ENCODE assay signal across 32 cellular contexts in genomic region chr6:3893914-3894313, GRCh38.
"Had no signal": no experiment of that assay in that cellular context is flagged by ENCODE, and none has a peak within 500 bp of the region (broad histone marks: within the 10 kb centered on the region; RNA-seq: fewer than 3 reads in every experiment).

No MANE protein-coding gene starts in this region.

- H3K4me1 ChIP-seq: spleen, testis, uterus had no signal

- H3K4me3 Mint-ChIP-seq: natural killer cell treated with Interleukin-12 subunit alpha and Interleukin-12 subunit beta and Interleukin-15 and Interleukin-18, amount 100 ng/mL, for 72 hours; nephron progenitor cell; neural crest cell; stimulated activated memory B cell treated with anti-CD40 and anti-IgM and Interleukin-4, amounts not matched to agents 10 μg/mL and 1 μg/mL and 100 μg/mL, for 72 hours; stimulated activated naive CD8-positive, alpha-beta T cell treated with anti-CD3 and anti-CD28 coated beads, Interleukin-15, amount 100 ng/mL, for 72 hours; type B pancreatic cell had no signal

- H3K9me3 Mint-ChIP-seq: naive thymus-derived CD8-positive, alpha-beta T cell; natural killer cell treated with Interleukin-12 subunit alpha and Interleukin-12 subunit beta and Interleukin-15 and Interleukin-18, amount 100 ng/mL, for 72 hours; stimulated activated memory B cell treated with anti-CD40 and anti-IgM and Interleukin-4, amounts not matched to agents 10 μg/mL and 1 μg/mL and 100 μg/mL, for 72 hours; stimulated activated naive CD8-positive, alpha-beta T cell treated with anti-CD3 and anti-CD28 coated beads, Interleukin-15, amount 100 ng/mL, for 72 hours; type B pancreatic cell had no signal

- H3K36me3 ChIP-seq: ovary, spleen, suprapubic skin, tibial artery, transverse colon, upper lobe of right lung, uterus had no signal

- H3K27ac Mint-ChIP-seq: naive thymus-derived CD8-positive, alpha-beta T cell; natural killer cell treated with Interleukin-12 subunit alpha and Interleukin-12 subunit beta and Interleukin-15 and Interleukin-18, amount 100 ng/mL, for 72 hours; nephron progenitor cell; progenitor cell of endocrine pancreas; stimulated activated memory B cell treated with anti-CD40 and anti-IgM and Interleukin-4, amounts not matched to agents 10 μg/mL and 1 μg/mL and 100 μg/mL, for 72 hours; stimulated activated naive CD8-positive, alpha-beta T cell treated with anti-CD3 and anti-CD28 coated beads, Interleukin-15, amount 100 ng/mL, for 72 hours had no signal

- H3K27me3 Mint-ChIP-seq: progenitor cell of endocrine pancreas, type B pancreatic cell had no signal

- H3K36me3 Mint-ChIP-seq: naive thymus-derived CD8-positive, alpha-beta T cell; natural killer cell treated with Interleukin-12 subunit alpha and Interleukin-12 subunit beta and Interleukin-15 and Interleukin-18, amount 100 ng/mL, for 72 hours; stimulated activated memory B cell treated with anti-CD40 and anti-IgM and Interleukin-4, amounts not matched to agents 10 μg/mL and 1 μg/mL and 100 μg/mL, for 72 hours; type B pancreatic cell had no signal

- H3K4me3 ChIP-seq: ovary, psoas muscle, skin epidermis, smooth muscle cell, spleen, suprapubic skin, testis, tibial artery, transverse colon, upper lobe of right lung, uterus had no signal

- H2AFZ ChIP-seq: parathyroid adenoma had no signal

- H3K9ac ChIP-seq: parathyroid adenoma had no signal

- H3K27me3 ChIP-seq: ovary, suprapubic skin, testis, tibial artery, transverse colon, upper lobe of right lung, uterus had no signal

- ATAC-seq: naive thymus-derived CD8-positive, alpha-beta T cell; natural killer cell treated with Interleukin-12 subunit alpha and Interleukin-12 subunit beta and Interleukin-15 and Interleukin-18, amount 100 ng/mL, for 72 hours; psoas muscle; right cardiac atrium; sciatic nerve; stimulated activated memory B cell treated with anti-CD40 and anti-IgM and Interleukin-4, amounts not matched to agents 10 μg/mL and 1 μg/mL and 100 μg/mL, for 72 hours; stimulated activated naive CD8-positive, alpha-beta T cell treated with anti-CD3 and anti-CD28 coated beads, Interleukin-15, amount 100 ng/mL, for 72 hours; stimulated activated naive CD8-positive, alpha-beta T cell treated with anti-CD3 and anti-CD28 coated beads, Interleukin-15, Interleukin-2, amounts not matched to agents 100 U/mL and 50 U/mL, for 24 hours; upper lobe of right lung had no signal

- DNase-seq: naive thymus-derived CD8-positive, alpha-beta T cell; nephron progenitor cell; occipital lobe; ovary; posterior cingulate gyrus; psoas muscle; right cardiac atrium; spleen; stimulated activated CD4-positive, alpha-beta T cell treated with anti-CD3 and anti-CD28 coated beads, Interleukin-12 subunit alpha, Interleukin-12 subunit beta, amount 100 ng/mL, for 4 hours; stimulated activated CD4-positive, alpha-beta T cell treated with anti-CD3 and anti-CD28 coated beads, Interleukin-1b, Interleukin-23, amount 100 ng/mL, for 48 hours; stimulated activated CD4-positive, alpha-beta T cell treated with anti-CD3 and anti-CD28 coated beads, Interleukin-4, amount 100 ng/mL, for 1 hour; stimulated activated CD4-positive, alpha-beta T cell treated with anti-CD3 and anti-CD28 coated beads, Interleukin-4, amount 100 ng/mL, for 4 hours; stimulated activated CD8-positive, alpha-beta memory T cell treated with anti-CD3 and anti-CD28 coated beads, Interleukin-4, amount 100 ng/mL, for 48 hours; stimulated activated naive CD4-positive, alpha-beta T cell; stimulated activated naive CD8-positive, alpha-beta T cell treated with anti-CD3 and anti-CD28 coated beads, Interleukin-15, amount 100 ng/mL, for 72 hours; stimulated activated naive CD8-positive, alpha-beta T cell treated with anti-CD3 and anti-CD28 coated beads, Interleukin-15, Interleukin-2, amounts not matched to agents 100 U/mL and 50 U/mL, for 24 hours; substantia nigra; tibial artery; transverse colon; upper lobe of right lung had no signal

- H3K9me3 ChIP-seq: ovary, psoas muscle, spleen, suprapubic skin, testis, tibial artery, transverse colon, upper lobe of right lung, uterus had no signal

- H3K79me2 ChIP-seq: parathyroid adenoma had no signal

- H3K4me2 ChIP-seq: smooth muscle cell had no signal

- H3K27ac ChIP-seq: ovary, parathyroid adenoma, psoas muscle, skin epidermis, spleen, suprapubic skin, testis, tibial artery, transverse colon, upper lobe of right lung, uterus had no signal

- H3K4me1 Mint-ChIP-seq: naive thymus-derived CD8-positive, alpha-beta T cell; neural crest cell; stimulated activated memory B cell treated with anti-CD40 and anti-IgM and Interleukin-4, amounts not matched to agents 10 μg/mL and 1 μg/mL and 100 μg/mL, for 72 hours; stimulated activated naive CD8-positive, alpha-beta T cell treated with anti-CD3 and anti-CD28 coated beads, Interleukin-15, amount 100 ng/mL, for 72 hours had no signal
